ENCODE assay signal across 1 cellular context in genomic region chr17:73231841-73232586, GRCh38.
TF ChIP-seq lines count a peak whose summit lies in the region.

No MANE protein-coding gene starts in this region.

TF ChIP-seq in K562, 482 proteins besides CTCF, POLR2A, EP300 and RAD21 (continued from another document and continues in another):
- TF ChIP-seq MGA (IDR thresholded peaks at IDR 0.05) = no peak
- peak; percentile 39; the same call in 1 of the 2 replicates for TF ChIP-seq EP400 (IDR thresholded peaks at IDR 0.05)
- TF ChIP-seq MLLT1 (IDR thresholded peaks at IDR 0.05) = no peak
- TF ChIP-seq POLR2G (IDR thresholded peaks at IDR 0.05; ENCODE audit: low read depth, low read length) = peak; percentile 88
- TF ChIP-seq LCOR (CRISPR knock-in tag; IDR thresholded peaks at IDR 0.05) = 0 out of 2 replicates have a peak, but pooled peaks have one; percentile 25
- TF ChIP-seq ELF2 (CRISPR knock-in tag; IDR thresholded peaks at IDR 0.05) = no peak
- TF ChIP-seq WHSC1 (IDR thresholded peaks at IDR 0.05; ENCODE audit: low read length) = no peak
- no peak for TF ChIP-seq ZNF175 (CRISPR knock-in tag; IDR thresholded peaks at IDR 0.05; ENCODE audit: low read depth)
- TF ChIP-seq NFXL1 (CRISPR knock-in tag; IDR thresholded peaks at IDR 0.05) = no peak
- no peak for TF ChIP-seq ZBTB26 (CRISPR knock-in tag; IDR thresholded peaks at IDR 0.05)
- peak; percentile 31 for TF ChIP-seq RBM22 (IDR thresholded peaks at IDR 0.05; ENCODE audit: low read depth, low read length, poor library complexity, severe bottlenecking)
- no peak for TF ChIP-seq DMBX1 (CRISPR knock-in tag; IDR thresholded peaks at IDR 0.05; ENCODE audit: borderline replicate concordance)
- no peak for TF ChIP-seq E2F3 (CRISPR knock-in tag; IDR thresholded peaks at IDR 0.05)
- TF ChIP-seq RB1 (IDR thresholded peaks at IDR 0.05; ENCODE audit: low read depth) = peak; percentile 21; the same call in 1 of the 2 replicates
- no peak for TF ChIP-seq STAG1 (CRISPR knock-in tag; IDR thresholded peaks at IDR 0.05; ENCODE audit: borderline replicate concordance)
- no peak for TF ChIP-seq ID3 (CRISPR knock-in tag; IDR thresholded peaks at IDR 0.05)
- no peak for TF ChIP-seq ID3 (tag; IDR thresholded peaks at IDR 0.05)
- no peak for TF ChIP-seq ILF3 (IDR thresholded peaks at IDR 0.05; ENCODE audit: borderline replicate concordance)
- no peak for TF ChIP-seq ZNF449 (CRISPR knock-in tag; IDR thresholded peaks at IDR 0.05)
- no peak for TF ChIP-seq ZNF707 (CRISPR knock-in tag; conservative IDR thresholded peaks at IDR 0.05)
- no peak for TF ChIP-seq STAT5A (IDR thresholded peaks at IDR 0.05; ENCODE audit: borderline replicate concordance, low read length)
- TF ChIP-seq ATF2 (CRISPR knock-in tag; IDR thresholded peaks at IDR 0.05) = no peak
- TF ChIP-seq RFX7 (CRISPR knock-in tag; IDR thresholded peaks at IDR 0.05) = no peak
- TF ChIP-seq SMARCA5 (IDR thresholded peaks at IDR 0.05) = no peak
- no peak for TF ChIP-seq HCFC1 (IDR thresholded peaks at IDR 0.05; ENCODE audit: low read depth, low read length)
- TF ChIP-seq ESRRB (CRISPR knock-in tag; IDR thresholded peaks at IDR 0.05; ENCODE audit: borderline replicate concordance) = no peak
- TF ChIP-seq ZNF3 (CRISPR knock-in tag; IDR thresholded peaks at IDR 0.05) = no peak
- TF ChIP-seq SRSF7 (optimal IDR thresholded peaks at IDR 0.05; ENCODE audit: low read depth, low read length) = no peak
- TF ChIP-seq FOXA1 (IDR thresholded peaks at IDR 0.05; ENCODE audit: borderline replicate concordance) = no peak
- no peak for TF ChIP-seq CBX1 (IDR thresholded peaks at IDR 0.05; ENCODE audit: low read depth)
- TF ChIP-seq ZNF668 (CRISPR knock-in tag; IDR thresholded peaks at IDR 0.05) = no peak
- no peak for TF ChIP-seq UBTF (IDR thresholded peaks at IDR 0.05; ENCODE audit: borderline replicate concordance in 1 of 2, low read depth in 2 of 2, low read length in 2 of 2)
- TF ChIP-seq ZBTB2 (IDR thresholded peaks at IDR 0.05) = peak; percentile 92
- peak; percentile 20; the same call in 1 of the 2 replicates for TF ChIP-seq SIN3B (IDR thresholded peaks at IDR 0.05; ENCODE audit: low read depth)
- TF ChIP-seq ETS2 (tag; IDR thresholded peaks at IDR 0.05; ENCODE audit: borderline replicate concordance, poor library complexity, severe bottlenecking) = no peak
- TF ChIP-seq CHD4 (IDR thresholded peaks at IDR 0.05; ENCODE audit: insufficient read depth, insufficient replicate concordance, low read depth, low read length, poor library complexity, severe bottlenecking) = no peak
- TF ChIP-seq CREM (IDR thresholded peaks at IDR 0.05; ENCODE audit: low read depth) = no peak
- no peak for TF ChIP-seq RNF2 (IDR thresholded peaks at IDR 0.05)
- no peak for TF ChIP-seq ZNF785 (CRISPR knock-in tag; IDR thresholded peaks at IDR 0.05)
- no peak for TF ChIP-seq ZNF561 (CRISPR knock-in tag; conservative IDR thresholded peaks at IDR 0.05)
- no peak for TF ChIP-seq JUN (IDR thresholded peaks at IDR 0.05; ENCODE audit: borderline replicate concordance, low read depth, low read length)
- no peak for TF ChIP-seq JUN (CRISPR knock-in tag; IDR thresholded peaks at IDR 0.05; ENCODE audit: borderline replicate concordance)
- no peak for TF ChIP-seq SNAPC5 (CRISPR knock-in tag; IDR thresholded peaks at IDR 0.05)
